In the genomic region with DNA sequence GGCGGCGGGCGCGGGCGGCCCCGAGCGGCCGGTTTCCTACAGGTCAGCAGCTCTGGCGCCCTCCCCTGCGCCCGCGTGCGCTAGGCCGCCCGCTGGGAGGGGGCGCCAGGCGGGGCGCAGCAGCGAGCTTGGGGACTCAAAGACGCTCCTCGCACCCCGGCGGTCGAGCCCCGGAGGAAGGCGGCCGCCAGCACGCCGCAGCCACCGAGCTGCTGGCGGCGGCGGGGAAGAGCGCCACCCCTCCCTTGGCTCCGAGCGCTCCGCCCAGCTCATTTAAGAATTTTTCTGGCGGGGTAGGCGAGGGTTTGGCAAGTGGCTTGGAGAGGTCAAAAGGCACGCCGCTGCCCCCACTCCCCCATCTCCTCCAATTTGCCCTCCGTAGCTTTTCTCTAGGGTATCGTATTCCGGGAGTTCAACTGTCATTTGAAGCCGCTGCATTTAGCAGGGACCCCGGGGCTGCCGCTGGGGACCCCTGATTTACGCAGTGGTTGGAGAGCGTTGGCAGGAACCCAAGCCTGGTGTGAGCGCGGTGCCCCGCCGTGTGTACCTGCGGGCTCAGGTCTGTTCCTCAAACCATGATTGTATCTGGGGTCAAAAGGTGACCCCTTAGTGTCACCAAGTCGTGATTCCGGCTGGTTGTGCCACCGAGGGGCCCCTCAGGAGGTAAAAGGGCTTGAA, we compare ENCODE assay signal across 9 cellular contexts. TPM values are rescaled to one million over a fixed set of nuclear protein-coding genes. Genes with fewer than 3 reads are reported as not detected.
DNase-seq lines count a peak whose midpoint lies in the region; ATAC-seq, FAIRE-seq and TF ChIP-seq lines count a peak whose summit lies in the region.
"Had no signal": no experiment of that assay in that cellular context is flagged by ENCODE, and none has a peak within 500 bp of the region (broad histone marks: within the 10 kb centered on the region; RNA-seq: fewer than 3 reads in every experiment).

No MANE protein-coding gene starts in this region.

- H3K27me3 ChIP-seq in HUES6 (ENCODE audit: control insufficient read depth, insufficient read depth, low read length), result no peaks in the 10 kb centered on the region; the same call in 1 of the 2 replicates
- no peaks in the 10 kb centered on the region for H3K27me3 ChIP-seq in K562 (ENCODE audit: control insufficient read depth in 2 of 2, insufficient read depth in 2 of 2, low read length in 2 of 2)
- no peaks in the 10 kb centered on the region for H3K27me3 ChIP-seq in iPS-15b (ENCODE audit: control insufficient read depth, insufficient read depth, low read length)
- no peaks in the 10 kb centered on the region for H3K27me3 ChIP-seq in spleen (replicated peaks in 1 of 7)

- 0 out of 2 replicates have a peak, but pooled peaks cover 4% of the 10 kb centered on the region for H4K20me1 ChIP-seq in K562 (replicated peaks; ENCODE audit: control insufficient read depth, insufficient read depth, low read length)

- no peak for FAIRE-seq in K562 (lab: Jason Lieb, UNC)
- FAIRE-seq: colon had no signal

- H3K27ac ChIP-seq in HUES6 (ENCODE audit: low read depth, low read length), result no peak overlapping the region; the same call in 1 of the 2 replicates
- H3K27ac ChIP-seq in K562 (ENCODE audit: extremely low read depth, low read depth, low read length), result peak overlapping the region; percentile 97
- peak overlapping the region; percentile 90 to 98 (median 93) for H3K27ac ChIP-seq in spleen

- DNase-seq in DMS153 (lab: John Stamatoyannopoulos, UW) (peak; percentile 67), SK-MEL-5 (ENCODE audit: low read depth, low spot score) (peak; percentile 56), K562 (ENCODE audit: extremely low read depth in 1 of 4, low spot score in 3 of 4) (peak in 2 of 4 experiments; percentile 87 to 94), spleen (peak; percentile 93), iPS-NIHi7 (ENCODE audit: extremely low spot score) (no peak)

- 1% methylated on average over 55 of the region's 57 CpGs for WGBS in K562 (ENCODE audit: insufficient coverage, low coverage, missing lambda C conversion rate)
- WGBS in spleen, 5 donors, result 0 to 1% (median 0%) methylated on average over 38 to 57 of the region's 57 CpGs

- H3K9me3 ChIP-seq in HUES6 (ENCODE audit: control insufficient read depth, insufficient read depth, low read depth, low read length) (no peaks in the 10 kb centered on the region), K562 (replicated peaks; ENCODE audit: control insufficient read depth, insufficient read depth, low read depth, low read length) (no peaks in the 10 kb centered on the region), iPS-15b (ENCODE audit: control insufficient read depth, insufficient read depth, low read length) (no peaks in the 10 kb centered on the region), spleen (no peaks in the 10 kb centered on the region)

- peak; percentile 31 for TF ChIP-seq EP300 in K562 (IDR thresholded peaks at IDR 0.05; ENCODE audit: low read length)

- peak; percentile 86 to 87 for TF ChIP-seq RAD21 in K562 (CRISPR knock-in tag; conservative IDR thresholded peaks at IDR 0.05 in 1 of 2, IDR thresholded peaks at IDR 0.05 in 1 of 2)

- H3K9ac ChIP-seq in HUES6 (ENCODE audit: low read length) (peak overlapping the region; percentile 70), K562 (ENCODE audit: insufficient read depth in 1 of 2, low read depth in 2 of 2, low read length in 2 of 2) (peak overlapping the region; percentile 97 to 99), iPS-15b (ENCODE audit: low read depth, low read length) (peak overlapping the region; percentile 32)

- no peak overlapping the region for H2AFZ ChIP-seq in K562 (ENCODE audit: low read depth, low read length)

- TF ChIP-seq CTCF in K562 (IDR thresholded peaks at IDR 0.05 in 2 of 3, conservative IDR thresholded peaks at IDR 0.05 in 1 of 3; ENCODE audit: insufficient read depth in 2 of 3, low read depth in 1 of 3, low read length in 3 of 3), result peak; percentile 47 to 96 (median 74)
- TF ChIP-seq CTCF in spleen (IDR thresholded peaks at IDR 0.05 in 8 of 11, conservative IDR thresholded peaks at IDR 0.05 in 3 of 11), result peak in 4 of 11 experiments; percentile 22 to 32 (median 28)

- H3K4me3 ChIP-seq in HUES6 (ENCODE audit: low read depth, low read length), result peak overlapping the region; percentile 83
- H3K4me3 ChIP-seq in K562, result peak overlapping the region; percentile 92
- peak overlapping the region; percentile 67 for H3K4me3 ChIP-seq in iPS-15b (ENCODE audit: low read depth, low read length)
- H3K4me3 ChIP-seq in spleen, result peak overlapping the region; percentile 70 to 97 (median 86)

- no peak; the same call in 1 of the 2 replicates for TF ChIP-seq POLR2A in K562 (conservative IDR thresholded peaks at IDR 0.05)
- no peak for TF ChIP-seq POLR2A in spleen (IDR thresholded peaks at IDR 0.05)

- in situ Hi-C loops in SK-MEL-5 (cut with HindIII; ENCODE audit: low pct_unique_long_range_greater_than_20kb, low sequenced_read_pairs), result no loop called here
- in situ Hi-C loops in K562 (cut with MboI), result loop anchor here (5.0 kb wide), 1 partner anchor 111 kb away; no protein-coding TSS in a partner anchor

- intact Hi-C loops in K562 (cut with micrococcal nuclease) (loop anchor here (1.0 to 5.0 kb wide), 6 partner anchors 17 to 112 kb away; no protein-coding TSS in a partner anchor), spleen (cut with DNase I; ENCODE audit: low total_unique reads) (no loop called here)

- no TSS peak for BruUV-seq in K562 (replicated peaks; lab: Mats Ljungman, UMichigan)

- peak; percentile 29 for ATAC-seq in GM19467 (IDR thresholded peaks at IDR 0.05; ENCODE audit: unreplicated experiment)
- peak; percentile 74 for ATAC-seq in K562

- H3K9me1 ChIP-seq in K562 (ENCODE audit: control insufficient read depth, insufficient read depth, low read length), result no peaks in the 10 kb centered on the region

- POLR2A ChIA-PET in K562 (lab: Yijun Ruan, JAX), result interaction anchor here (0.6 to 7.3 kb wide), 32 partner anchors 10 to 335 kb away, joined by 3 to 122 read pairs (median 6); a partner anchor contains a TSS

- H3K4me1 ChIP-seq in HUES6 (ENCODE audit: control insufficient read depth, insufficient read depth, low read length) (peaks cover 35% of the 10 kb centered on the region), K562 (replicated peaks in 1 of 2; ENCODE audit: control insufficient read depth in 2 of 2, insufficient read depth in 2 of 2, low read length in 2 of 2) (peaks cover 16 to 40% of the 10 kb centered on the region in 2 experiments), iPS-15b (ENCODE audit: control insufficient read depth, insufficient read depth, low read length) (peaks cover 10% of the 10 kb centered on the region), spleen (peaks cover 16 to 82% (median 47%) of the 10 kb centered on the region in 6 donors)

- H3K36me3 ChIP-seq in HUES6 (ENCODE audit: control insufficient read depth, insufficient read depth, low read length) (no peaks in the 10 kb centered on the region), K562 (ENCODE audit: control insufficient read depth, insufficient read depth, low read length) (peaks cover 11% of the 10 kb centered on the region; the same call in 1 of the 3 replicates), iPS-15b (ENCODE audit: control insufficient read depth, insufficient read depth, low read length) (no peaks in the 10 kb centered on the region), spleen (no peaks in the 10 kb centered on the region)

- CTCF ChIA-PET in K562 (lab: Yijun Ruan, JAX; ENCODE audit: low intra/inter-chr PET ratio), result interaction anchor here (0.7 to 2.4 kb wide), 5 partner anchors 55 to 132 kb away, joined by 3 to 21 read pairs (median 10); no protein-coding TSS in a partner anchor

- peak overlapping the region; percentile 94 for H3K4me2 ChIP-seq in K562 (ENCODE audit: insufficient read depth, low read length)

- H3K79me2 ChIP-seq in K562 (ENCODE audit: control insufficient read depth, insufficient read depth, low read length), result peaks cover 82% of the 10 kb centered on the region

TF ChIP-seq in K562, 482 proteins besides CTCF, POLR2A, EP300 and RAD21 (continues in another document):
- TF ChIP-seq MED1 (CRISPR knock-in tag; IDR thresholded peaks at IDR 0.05; ENCODE audit: borderline replicate concordance) (peak; percentile 47; the same call in 1 of the 2 replicates), ZNF146 (CRISPR knock-in tag; IDR thresholded peaks at IDR 0.05; ENCODE audit: unreplicated experiment) (peak; percentile 4), GATAD2B (IDR thresholded peaks at IDR 0.05; ENCODE audit: borderline replicate concordance) (no peak), KDM4B (IDR thresholded peaks at IDR 0.05; ENCODE audit: borderline replicate concordance in 2 of 2, low read depth in 1 of 2) (peak in 1 of 2 experiments; percentile 19; a peak in 1 of 4 replicates), C11orf30 (IDR thresholded peaks at IDR 0.05; ENCODE audit: low read depth) (no peak), KDM2B (CRISPR knock-in tag; IDR thresholded peaks at IDR 0.05) (peak; percentile 63; the same call in 1 of the 2 replicates), RBM17 (IDR thresholded peaks at IDR 0.05; ENCODE audit: borderline replicate concordance, low read depth, low read length) (no peak)

RNA-seq across cellular contexts. Expression of a gene that starts 59.5 kb away (rescaled TPM):
- 4.5 and 5.8 TPM in 2 replicates for total RNA-seq in SK-MEL-5 (2014; rRNA removed; shearing (Covaris generic))
- polyA plus RNA-seq in SK-MEL-5 (2015; cell fraction: cytosol; rRNA removed), result 12.9 and 16.9 TPM in 2 replicates
- polyA plus RNA-seq in SK-MEL-5 (2015; cell fraction: nucleus; rRNA removed), result 19.2 and 19.9 TPM in 2 replicates
- 692 and 1,066 TPM in 2 replicates for total RNA-seq in K562 (2011; cell fraction: chromatin; rRNA removed; ENCODE audit: low replicate concordance)
- 409 and 435 TPM in 2 replicates for total RNA-seq in K562 (2011; cell fraction: nucleolus; rRNA removed)
- 438 and 467 TPM in 2 replicates for total RNA-seq in K562 (2011; cell fraction: nucleoplasm; rRNA removed)
- total RNA-seq in K562 (2014; rRNA removed) (89.1 and 104 TPM in 2 replicates), K562 (2014; rRNA removed; fragmentation: Illumina TruSeq; extraction: Trizol) (40.9 and 41.8 TPM in 2 replicates), K562 (2015; rRNA removed; fragmentation: Illumina TruSeq; extraction: Trizol) (57.9 and 60.6 TPM in 2 replicates), K562 (2021) (208 and 244 TPM in 2 replicates), spleen (100 to 1,000 TPM in 1 of 7 donors, 10 to 100 TPM in 6; 79.8 to 121 (median 91.4) TPM)
- polyA plus RNA-seq in K562 (2011; rRNA removed) (54.2 and 64.0 TPM in 2 replicates), K562 (2014; fragmentation: Illumina TruSeq; extraction: Trizol) (116 and 138 TPM in 2 replicates), K562 (2014; fragmentation: Nextera tagmentation; extraction: Ambion mirVana) (10 to 100 TPM; 12.2 to 15.8 TPM), K562 (2014; rRNA removed) (101 and 116 TPM in 2 replicates), spleen (10 to 100 TPM in 1 of 3 donors, 1 to 10 TPM in 2; 7.4 to 23.2 (median 9.2) TPM)
- 54.1 and 55.3 TPM in 2 replicates for polyA plus RNA-seq in K562 (2011; cell fraction: cytosol; rRNA removed)
- polyA plus RNA-seq in K562 (2011; cell fraction: nucleus; rRNA removed), result 210 and 277 TPM in 2 replicates
- polyA plus RNA-seq in K562 (2012), result 113 and 125 TPM in 2 replicates
- 61.1 and 68.8 TPM in 2 replicates for polyA minus RNA-seq in K562 (2011; rRNA and poly(A)+ RNA removed)
- polyA minus RNA-seq in K562 (2011; cell fraction: cytosol; rRNA and poly(A)+ RNA removed), result 106 and 121 TPM in 2 replicates
- polyA minus RNA-seq in K562 (2011; cell fraction: nucleus; rRNA and poly(A)+ RNA removed), result 117 and 133 TPM in 2 replicates

Comparison
In these comparisons a context has a peak if more than half of its experiments do, and no peak if none do; other contexts are left out.
1. H3K9ac ChIP-seq: peak in every context shown above with its lines; median percentile 98 in K562; 70 in HUES6; 32 in iPS-15b.